ENCODE assay signal across 15 cellular contexts in genomic region chr2:26363323-26363722, GRCh38. TPM values are rescaled to one million over a fixed set of nuclear protein-coding genes. Genes with fewer than 3 reads are reported as not detected.
A peak's percentile ranks its signal among the peaks of the same experiment; 100 is the strongest.
DNase-seq lines count a peak whose midpoint lies in the region; ATAC-seq, FAIRE-seq and TF ChIP-seq lines count a peak whose summit lies in the region.
"Had no signal": no experiment of that assay in that cellular context is flagged by ENCODE, and none has a peak within 500 bp of the region (broad histone marks: within the 10 kb centered on the region; RNA-seq: fewer than 3 reads in every experiment).

No MANE protein-coding gene starts in this region.

- POLR2A ChIA-PET in CD4-positive, alpha-beta memory T cell (lab: Charles Lee; ENCODE audit: partially characterized antibody): no interaction called here
- POLR2A ChIA-PET in K562 (lab: Yijun Ruan, JAX): interaction anchor here (1.0 to 1.4 kb wide), 3 partner anchors 13 to 485 kb away, joined by 3 to 6 read pairs (median 4); no protein-coding TSS in a partner anchor

- no peak for TF ChIP-seq RAD21 in K562 (CRISPR knock-in tag; conservative IDR thresholded peaks at IDR 0.05 in 1 of 2, IDR thresholded peaks at IDR 0.05 in 1 of 2)

- in situ Hi-C loops in K562 (cut with MboI): no loop called here
- in situ Hi-C loops in HAP-1 (cut with MboI; ENCODE audit: low sequenced_read_pairs): no loop called here

- H3K9me3 Mint-ChIP-seq in CD4-positive, alpha-beta memory T cell: no peaks in the 10 kb centered on the region
- H3K9me3 Mint-ChIP-seq: nephron had no signal

- H3K27ac ChIP-seq in CD4-positive, alpha-beta memory T cell (ENCODE audit: low read depth, low read length): no peak overlapping the region
- no peak overlapping the region for H3K27ac ChIP-seq in K562 (ENCODE audit: extremely low read depth, low read depth, low read length)
- H3K27ac ChIP-seq: thoracic aorta had no signal

- H3K4me1 Mint-ChIP-seq in CD4-positive, alpha-beta memory T cell: peaks cover 26 to 43% (median 35%) of the 10 kb centered on the region in 4 donors

- no peak for TF ChIP-seq EP300 in K562 (IDR thresholded peaks at IDR 0.05; ENCODE audit: low read length)

- CTCF ChIA-PET in CD4-positive, alpha-beta memory T cell (lab: Charles Lee; ENCODE audit: partially characterized antibody): interaction anchor here (1.1 kb wide), 1 partner anchor 32 kb away, joined by 3 read pairs; no protein-coding TSS in a partner anchor
- CTCF ChIA-PET in K562 (lab: Yijun Ruan, JAX; ENCODE audit: low intra/inter-chr PET ratio): no interaction called here

- no peak for DNase-seq in CD4-positive, alpha-beta memory T cell
- DNase-seq in HT-29 (ENCODE audit: low spot score) (peak; percentile 48), K562 (ENCODE audit: extremely low read depth in 1 of 4, low spot score in 3 of 4) (no peak), left lobe of liver (ENCODE audit: low spot score) (no peak), HAP-1 (ENCODE audit: low spot score in 2 of 2) (no peak), urothelium cell line (ENCODE audit: low spot score) (no peak)
- DNase-seq: cortex of kidney, islet precursor cell, KG1, NCI-H2029 treated with DMSO at 0.1 percent for 48 hours had no signal

- no peak for FAIRE-seq in K562 (lab: Jason Lieb, UNC)
- FAIRE-seq in urothelium cell line (lab: Jason Lieb, UNC): no peak

- peaks cover 10 to 22% of the 10 kb centered on the region in 2 donors for H3K36me3 Mint-ChIP-seq in CD4-positive, alpha-beta memory T cell

- H3K27me3 ChIP-seq in CD4-positive, alpha-beta memory T cell (ENCODE audit: insufficient read depth, low read length): no peaks in the 10 kb centered on the region
- H3K27me3 ChIP-seq in K562 (ENCODE audit: control insufficient read depth in 2 of 2, insufficient read depth in 2 of 2, low read length in 2 of 2) (no peaks in the 10 kb centered on the region), HAP-1 (ENCODE audit: low read depth) (no peaks in the 10 kb centered on the region)

- no peak for TF ChIP-seq CTCF in K562 (IDR thresholded peaks at IDR 0.05 in 2 of 3, conservative IDR thresholded peaks at IDR 0.05 in 1 of 3; ENCODE audit: insufficient read depth in 2 of 3, low read depth in 1 of 3, low read length in 3 of 3)

- peak overlapping the region in 1 of 8 donors; percentile 29 for H3K4me3 Mint-ChIP-seq in CD4-positive, alpha-beta memory T cell
- H3K4me3 Mint-ChIP-seq: nephron had no signal

- peak overlapping the region in 4 of 7 donors; percentile 18 to 33 (median 31) for H3K27ac Mint-ChIP-seq in CD4-positive, alpha-beta memory T cell
- H3K27ac Mint-ChIP-seq: nephron had no signal

- H2AFZ ChIP-seq in K562 (ENCODE audit: low read depth, low read length): no peak overlapping the region

- TF ChIP-seq POLR2A in K562 (conservative IDR thresholded peaks at IDR 0.05): no peak

- no TSS peak for BruUV-seq in K562 (replicated peaks; lab: Mats Ljungman, UMichigan)

- H3K79me2 ChIP-seq in K562 (ENCODE audit: control insufficient read depth, insufficient read depth, low read length): peaks cover 74% of the 10 kb centered on the region

- H3K36me3 ChIP-seq in CD4-positive, alpha-beta memory T cell (ENCODE audit: insufficient read depth, low read length): peaks cover 24% of the 10 kb centered on the region
- H3K36me3 ChIP-seq in K562 (ENCODE audit: control insufficient read depth, insufficient read depth, low read length) (peaks cover 63% of the 10 kb centered on the region), HAP-1 (replicated peaks) (peaks cover 15% of the 10 kb centered on the region)
- H3K36me3 ChIP-seq: thoracic aorta had no signal

- H3K9me1 ChIP-seq in K562 (ENCODE audit: control insufficient read depth, insufficient read depth, low read length): no peaks in the 10 kb centered on the region

- H3K9me3 ChIP-seq in CD4-positive, alpha-beta memory T cell (ENCODE audit: control insufficient read depth in 1 of 2, low read length in 2 of 2): no peaks in the 10 kb centered on the region
- no peaks in the 10 kb centered on the region for H3K9me3 ChIP-seq in K562 (replicated peaks; ENCODE audit: control insufficient read depth, insufficient read depth, low read depth, low read length)
- no peaks in the 10 kb centered on the region for H3K9me3 ChIP-seq in HAP-1
- H3K9me3 ChIP-seq: thoracic aorta had no signal

- peaks cover 12% of the 10 kb centered on the region for H3K4me1 ChIP-seq in CD4-positive, alpha-beta memory T cell (ENCODE audit: insufficient read depth, low read length)
- peaks cover 7 to 28% of the 10 kb centered on the region in 2 experiments; a peak in 3 of 5 replicates for H3K4me1 ChIP-seq in K562 (replicated peaks in 1 of 2; ENCODE audit: control insufficient read depth in 2 of 2, insufficient read depth in 2 of 2, low read length in 2 of 2)
- no peaks in the 10 kb centered on the region for H3K4me1 ChIP-seq in HAP-1

- H3K27me3 Mint-ChIP-seq in CD4-positive, alpha-beta memory T cell: no peaks in the 10 kb centered on the region

- H4K20me1 ChIP-seq in K562 (replicated peaks; ENCODE audit: control insufficient read depth, insufficient read depth, low read length): peaks cover 13% of the 10 kb centered on the region; the same call in 1 of the 2 replicates

- 57% methylated on average over 4 of the region's 4 CpGs for whole genome bisulfite sequencing in K562 (ENCODE audit: insufficient coverage, low coverage, missing lambda C conversion rate)

- no peak overlapping the region for H3K9ac ChIP-seq in K562 (ENCODE audit: insufficient read depth in 1 of 2, low read depth in 2 of 2, low read length in 2 of 2)

- no peak overlapping the region for H3K4me2 ChIP-seq in K562 (ENCODE audit: insufficient read depth, low read length)
- H3K4me2 ChIP-seq: smooth muscle cell had no signal

- ATAC-seq in K562 (peak; percentile 17; the same call in 2 of the 3 replicates), left lobe of liver (peak; percentile 97), HG03196 (IDR thresholded peaks at IDR 0.05; ENCODE audit: unreplicated experiment) (no peak), HG02852 (IDR thresholded peaks at IDR 0.05; ENCODE audit: unreplicated experiment) (no peak)

- no peak overlapping the region for H3K4me3 ChIP-seq in CD4-positive, alpha-beta memory T cell (ENCODE audit: low read length in 2 of 2)
- H3K4me3 ChIP-seq in K562 (no peak overlapping the region), HAP-1 (no peak overlapping the region)
- H3K4me3 ChIP-seq: smooth muscle cell, thoracic aorta had no signal

- intact Hi-C loops in CD4-positive, alpha-beta memory T cell (cut with micrococcal nuclease): no loop called here
- intact Hi-C loops in K562 (cut with micrococcal nuclease): no loop called here

RNA-seq across cellular contexts. Expression of gene ADGRF3, which starts 16.7 kb away (rescaled TPM):
- total RNA-seq in CD4-positive, alpha-beta memory T cell: 1 to 10 TPM in 1 of 2 experiments, under 1 TPM in 1; 0.97 to 1.7 TPM
- polyA plus RNA-seq in CD4-positive, alpha-beta memory T cell: under 1 TPM in 1 of 2 donors, not detected in 1; 0.14 TPM
- total RNA-seq in HT-29 (2014; rRNA removed; shearing (Covaris generic)): 0.16 and 0.28 TPM in 2 replicates
- total RNA-seq in K562 (2011; cell fraction: chromatin; rRNA removed; ENCODE audit: low replicate concordance): 0.11 and 0.58 TPM in 2 replicates
- total RNA-seq in K562 (2011; cell fraction: nucleolus; rRNA removed): 0.13 and 0.50 TPM in 2 replicates
- total RNA-seq in K562 (2011; cell fraction: nucleoplasm; rRNA removed): 0.37 and 0.61 TPM in 2 replicates
- total RNA-seq in K562 (2014; rRNA removed) (not detected in 2 replicates), K562 (2014; rRNA removed; fragmentation: Illumina TruSeq; extraction: Trizol) (0.07 TPM in 1 of 2 replicates, not detected in the other), K562 (2015; rRNA removed; fragmentation: Illumina TruSeq; extraction: Trizol) (0.18 TPM in 1 of 2 replicates, not detected in the other), K562 (2021) (0.09 and 0.16 TPM in 2 replicates), left lobe of liver (0.23 TPM)
- polyA plus RNA-seq in K562 (2011; rRNA removed) (0.04 and 0.09 TPM in 2 replicates), K562 (2014; fragmentation: Illumina TruSeq; extraction: Trizol) (0.06 and 0.16 TPM in 2 replicates), K562 (2014; fragmentation: Nextera tagmentation; extraction: Ambion mirVana) (under 1 TPM in 1 of 2 experiments, not detected in 1; 0.24 TPM), K562 (2014; rRNA removed) (0.27 and 0.54 TPM in 2 replicates)
- polyA plus RNA-seq in K562 (2011; cell fraction: cytosol; rRNA removed): 0.10 and 0.13 TPM in 2 replicates
- polyA plus RNA-seq in K562 (2011; cell fraction: nucleus; rRNA removed): 0.58 and 0.82 TPM in 2 replicates
- polyA plus RNA-seq in K562 (2012): 0.28 and 0.46 TPM in 2 replicates
- polyA minus RNA-seq in K562 (2011; rRNA and poly(A)+ RNA removed): not detected in 2 replicates
- not detected in 2 replicates for polyA minus RNA-seq in K562 (2011; cell fraction: cytosol; rRNA and poly(A)+ RNA removed)
- 0.13 and 2.4 TPM in 2 replicates for polyA minus RNA-seq in K562 (2011; cell fraction: nucleus; rRNA and poly(A)+ RNA removed)
- total RNA-seq: smooth muscle cell had no signal

RNA-seq across cellular contexts. Expression of gene SELENOI, which starts 17.4 kb away (rescaled TPM):
- total RNA-seq in CD4-positive, alpha-beta memory T cell: 10 to 100 TPM; 19.6 to 20.0 TPM
- polyA plus RNA-seq in CD4-positive, alpha-beta memory T cell: 1 to 10 TPM; 2.7 to 3.1 TPM
- total RNA-seq in HT-29 (2014; rRNA removed; shearing (Covaris generic)): 23.6 and 32.9 TPM in 2 replicates
- 152 and 196 TPM in 2 replicates for total RNA-seq in K562 (2011; cell fraction: chromatin; rRNA removed; ENCODE audit: low replicate concordance)
- 115 and 130 TPM in 2 replicates for total RNA-seq in K562 (2011; cell fraction: nucleolus; rRNA removed)
- 153 and 187 TPM in 2 replicates for total RNA-seq in K562 (2011; cell fraction: nucleoplasm; rRNA removed)
- total RNA-seq in K562 (2014; rRNA removed) (19.9 and 21.1 TPM in 2 replicates), K562 (2014; rRNA removed; fragmentation: Illumina TruSeq; extraction: Trizol) (39.6 and 44.7 TPM in 2 replicates), K562 (2015; rRNA removed; fragmentation: Illumina TruSeq; extraction: Trizol) (24.2 and 26.3 TPM in 2 replicates), K562 (2021) (45.9 and 46.9 TPM in 2 replicates), left lobe of liver (26.4 TPM)
- polyA plus RNA-seq in K562 (2011; rRNA removed) (21.3 and 31.8 TPM in 2 replicates), K562 (2014; fragmentation: Illumina TruSeq; extraction: Trizol) (21.4 and 24.4 TPM in 2 replicates), K562 (2014; fragmentation: Nextera tagmentation; extraction: Ambion mirVana) (10 to 100 TPM in 1 of 2 experiments, 1 to 10 TPM in 1; 9.6 to 10.6 TPM), K562 (2014; rRNA removed) (15.2 and 19.4 TPM in 2 replicates)
- 17.0 and 17.3 TPM in 2 replicates for polyA plus RNA-seq in K562 (2011; cell fraction: cytosol; rRNA removed)
- 23.0 and 23.7 TPM in 2 replicates for polyA plus RNA-seq in K562 (2011; cell fraction: nucleus; rRNA removed)
- polyA plus RNA-seq in K562 (2012): 8.4 and 19.4 TPM in 2 replicates
- polyA minus RNA-seq in K562 (2011; rRNA and poly(A)+ RNA removed): 122 and 160 TPM in 2 replicates
- polyA minus RNA-seq in K562 (2011; cell fraction: cytosol; rRNA and poly(A)+ RNA removed): 19.4 and 27.8 TPM in 2 replicates
- polyA minus RNA-seq in K562 (2011; cell fraction: nucleus; rRNA and poly(A)+ RNA removed): 58.4 and 70.4 TPM in 2 replicates

RNA-seq across cellular contexts. Expression of gene DRC1, which starts 38.4 kb away (rescaled TPM):
- total RNA-seq in CD4-positive, alpha-beta memory T cell: not detected
- polyA plus RNA-seq in CD4-positive, alpha-beta memory T cell: not detected
- not detected in 2 replicates for total RNA-seq in HT-29 (2014; rRNA removed; shearing (Covaris generic))
- 0.35 TPM in 1 of 2 replicates, not detected in the other for total RNA-seq in K562 (2011; cell fraction: chromatin; rRNA removed; ENCODE audit: low replicate concordance)
- total RNA-seq in K562 (2011; cell fraction: nucleolus; rRNA removed): not detected in 2 replicates
- not detected in 2 replicates for total RNA-seq in K562 (2011; cell fraction: nucleoplasm; rRNA removed)
- not detected in 2 replicates for total RNA-seq in K562 (2014; rRNA removed)
- total RNA-seq in K562 (2014; rRNA removed; fragmentation: Illumina TruSeq; extraction: Trizol): 0.07 TPM in 1 of 2 replicates, not detected in the other
- not detected in 2 replicates for total RNA-seq in K562 (2015; rRNA removed; fragmentation: Illumina TruSeq; extraction: Trizol)
- total RNA-seq in K562 (2021): not detected in 2 replicates
- 0.10 TPM in 1 of 2 replicates, not detected in the other for polyA plus RNA-seq in K562 (2011; rRNA removed)
- polyA plus RNA-seq in K562 (2011; cell fraction: cytosol; rRNA removed): not detected in 2 replicates
- polyA plus RNA-seq in K562 (2011; cell fraction: nucleus; rRNA removed): 0.18 TPM in 1 of 2 replicates, not detected in the other
- polyA plus RNA-seq in K562 (2012): not detected in 2 replicates
- polyA plus RNA-seq in K562 (2014; fragmentation: Illumina TruSeq; extraction: Trizol): 0.06 TPM in 1 of 2 replicates, not detected in the other
- not detected for polyA plus RNA-seq in K562 (2014; fragmentation: Nextera tagmentation; extraction: Ambion mirVana)
- not detected in 2 replicates for polyA plus RNA-seq in K562 (2014; rRNA removed)
- not detected in 2 replicates for polyA minus RNA-seq in K562 (2011; rRNA and poly(A)+ RNA removed)
- not detected in 2 replicates for polyA minus RNA-seq in K562 (2011; cell fraction: cytosol; rRNA and poly(A)+ RNA removed)
- polyA minus RNA-seq in K562 (2011; cell fraction: nucleus; rRNA and poly(A)+ RNA removed): not detected in 2 replicates
- total RNA-seq in left lobe of liver: not detected
- total RNA-seq: smooth muscle cell, thoracic aorta had no signal

Comparison
In these comparisons a context has a peak if more than half of its experiments do, and no peak if none do; other contexts are left out.
1. ATAC-seq: peak in K562 (single experiment) and left lobe of liver (single experiment); none in HG03196 (single experiment) and HG02852 (single experiment).